15 cellular contexts compared by ENCODE assay signal in the genomic region with DNA sequence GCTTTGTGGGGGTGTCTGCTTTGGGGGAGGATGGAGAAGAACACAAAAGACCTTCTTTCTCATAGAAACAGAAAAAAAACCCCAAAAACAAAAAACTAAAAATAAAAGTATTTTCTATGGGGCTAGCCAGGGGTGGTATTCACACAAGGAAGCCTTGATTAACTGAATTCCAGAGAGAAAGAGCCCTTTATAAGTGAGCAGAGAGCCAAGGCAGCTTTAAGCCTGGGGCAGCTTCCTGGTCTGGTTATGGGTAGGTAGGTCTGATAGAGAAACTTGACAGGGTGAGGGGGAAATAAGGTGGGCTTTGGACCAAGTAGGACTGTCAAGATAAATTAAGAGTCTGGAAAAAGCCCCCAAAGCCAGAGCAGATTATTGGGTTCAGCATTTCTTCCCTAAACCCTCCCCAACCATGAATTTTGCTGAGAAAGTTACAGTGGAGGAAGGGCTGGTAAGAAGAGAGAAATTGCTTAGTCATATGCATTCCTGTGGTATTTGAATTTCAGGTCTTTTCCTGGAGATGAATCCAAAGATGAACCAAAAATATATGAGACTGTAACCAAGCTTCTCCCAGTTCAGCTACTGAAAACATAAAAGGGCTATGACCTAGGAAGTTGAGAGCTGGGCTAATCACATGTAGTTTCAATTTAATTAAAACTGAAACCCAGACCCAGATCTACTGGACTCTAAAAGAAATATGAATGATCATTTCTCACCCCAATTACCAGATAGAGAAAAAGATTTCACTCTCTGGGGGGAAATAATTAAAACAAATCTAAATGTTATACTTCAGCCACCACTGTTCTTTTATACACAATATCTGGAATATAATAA.
DNase-seq lines count a peak whose midpoint lies in the region; ATAC-seq, FAIRE-seq and TF ChIP-seq lines count a peak whose summit lies in the region.
"Had no signal": no experiment of that assay in that cellular context is flagged by ENCODE, and none has a peak within 500 bp of the region (broad histone marks: within the 10 kb centered on the region; RNA-seq: fewer than 3 reads in every experiment).

No MANE protein-coding gene starts in this region.

- no peaks in the 10 kb centered on the region for H3K9me3 ChIP-seq in thyroid gland
- H3K9me3 ChIP-seq in H9 (ENCODE audit: control insufficient read depth, low read depth, low read length), result no peaks in the 10 kb centered on the region

- no peak overlapping the region for H3K4me3 ChIP-seq in thyroid gland (replicated peaks in 1 of 3)

- H2AFZ ChIP-seq in H9 (ENCODE audit: low read length), result no peak overlapping the region

- H3K9me3 Mint-ChIP-seq in H9, result peaks cover 4 to 11% of the 10 kb centered on the region in 2 experiments; a peak in 3 of 5 replicates
- H3K9me3 Mint-ChIP-seq: dendritic cell treated with granulocyte-macrophage colony-stimulating factor and Interleukin-4, amounts not matched to agents 40 ng/mL and 50 ng/mL, for 4 days had no signal

- H3K4ac ChIP-seq in H9 (ENCODE audit: low read depth, low read length), result no peak overlapping the region

- no peak overlapping the region for H2BK20ac ChIP-seq in H9 (ENCODE audit: low read depth, low read length, poor library complexity, severe bottlenecking)

- intact Hi-C loops in thyroid gland (cut with DNase I), result no loop called here

- no peaks in the 10 kb centered on the region for H4K20me1 ChIP-seq in H9 (ENCODE audit: control insufficient read depth, insufficient read depth, insufficient read length)

- no peak for TF ChIP-seq POLR2A in thyroid gland (IDR thresholded peaks at IDR 0.05)

- H3K79me2 ChIP-seq in H9 (ENCODE audit: insufficient read depth, low read length), result no peaks in the 10 kb centered on the region

- no peak overlapping the region for H3K4me2 ChIP-seq in H9 (ENCODE audit: insufficient read depth, insufficient read length, low read length)

- no peaks in the 10 kb centered on the region for H3K27me3 Mint-ChIP-seq in H9 (ENCODE audit: low read depth)

- H4K91ac ChIP-seq in H9 (ENCODE audit: insufficient read length, low read depth, low read length), result no peak overlapping the region

- no peak overlapping the region for H4K8ac ChIP-seq in H9 (replicated peaks; ENCODE audit: insufficient read length, low read depth, low read length)

- H3K79me1 ChIP-seq in H9 (ENCODE audit: insufficient read depth, low read depth, low read length, poor library complexity, severe bottlenecking), result no peaks in the 10 kb centered on the region

- H3K23me2 ChIP-seq in H9 (ENCODE audit: insufficient read length, low read depth, low read length, poor library complexity, severe bottlenecking), result no peaks in the 10 kb centered on the region

- no peak for ATAC-seq in HG02623 (IDR thresholded peaks at IDR 0.05; ENCODE audit: unreplicated experiment)
- ATAC-seq: activated naive CD4-positive, alpha-beta T cell treated with anti-CD3 and anti-CD28 coated beads, Interleukin-2, amount 50 U/mL, for 72 hours had no signal

- no peak overlapping the region for H3T11ph ChIP-seq in H9 (ENCODE audit: low read length)

- no peaks in the 10 kb centered on the region for H3K36me3 ChIP-seq in thyroid gland

- no peak overlapping the region for H2BK12ac ChIP-seq in H9 (ENCODE audit: insufficient read length, low read depth, low read length)

- no peak overlapping the region for H3K4me3 Mint-ChIP-seq in H9
- H3K4me3 Mint-ChIP-seq: dendritic cell treated with granulocyte-macrophage colony-stimulating factor and Interleukin-4, amounts not matched to agents 40 ng/mL and 50 ng/mL, for 4 days; memory B cell had no signal

- no peak overlapping the region for H2BK120ac ChIP-seq in H9 (ENCODE audit: low read depth, low read length, poor library complexity, severe bottlenecking)

- H3K23ac ChIP-seq in H9 (ENCODE audit: insufficient read length, low read depth, low read length), result no peak overlapping the region

- H3K27ac Mint-ChIP-seq in H9, result no peak overlapping the region
- H3K27ac Mint-ChIP-seq: activated naive CD4-positive, alpha-beta T cell treated with anti-CD3 and anti-CD28 coated beads, Interleukin-2, amount 50 U/mL, for 72 hours; dendritic cell treated with granulocyte-macrophage colony-stimulating factor and Interleukin-4, amounts not matched to agents 40 ng/mL and 50 ng/mL, for 4 days; memory B cell had no signal

- TF ChIP-seq CTCF in thyroid gland (IDR thresholded peaks at IDR 0.05) (no peak), H9 (conservative IDR thresholded peaks at IDR 0.05) (no peak)

- no peak overlapping the region for H3K18ac ChIP-seq in H9 (ENCODE audit: insufficient read length, low read depth, low read length)

- H3K4me1 ChIP-seq in thyroid gland, result no peaks in the 10 kb centered on the region
- H3K4me1 ChIP-seq in H9 (ENCODE audit: insufficient read depth, low read length), result no peaks in the 10 kb centered on the region

- H2BK15ac ChIP-seq in H9 (ENCODE audit: low read depth, low read length), result no peak overlapping the region

- H2BK5ac ChIP-seq in H9 (ENCODE audit: insufficient read length, low read length), result no peak overlapping the region

- no peak overlapping the region for H2AK5ac ChIP-seq in H9 (ENCODE audit: insufficient read length, low read length)

- H3K9ac ChIP-seq in H9 (ENCODE audit: extremely low read depth, insufficient read length, low read length), result no peak overlapping the region

- no peak overlapping the region for H3K14ac ChIP-seq in H9 (ENCODE audit: insufficient read depth, low read length)

- H3K36me3 Mint-ChIP-seq in H9 (ENCODE audit: insufficient read depth in 1 of 3, low read depth in 3 of 3), result peaks cover 0 to 9% (median 7%) of the 10 kb centered on the region in 3 experiments; a peak in 3 of 7 replicates
- H3K36me3 Mint-ChIP-seq: memory B cell had no signal

- FAIRE-seq in RCC 7860 (lab: Jason Lieb, UNC), result peak; percentile 60

- peaks cover 3 to 4% of the 10 kb centered on the region in 2 experiments; a peak in 2 of 4 replicates for H3K4me1 Mint-ChIP-seq in H9
- H3K4me1 Mint-ChIP-seq: memory B cell had no signal

- H3K27ac ChIP-seq in thyroid gland (no peak overlapping the region), H9 (ENCODE audit: insufficient read length, low read depth, low read length) (no peak overlapping the region)

- no peak overlapping the region for H3K56ac ChIP-seq in H9 (ENCODE audit: insufficient read length, low read depth, low read length)

- DNase-seq in GM04503 (ENCODE audit: low read depth), result peak; percentile 35
- peak; percentile 50 for DNase-seq in RCC 7860 (ENCODE audit: low spot score)
- peak; percentile 59 for DNase-seq in epidermal melanocyte (ENCODE audit: insufficient read length, low spot score)
- DNase-seq in non-pigmented ciliary epithelial cell (ENCODE audit: low read depth), result peak; percentile 18
- DNase-seq in thyroid gland, result no peak
- no peak for DNase-seq in H9
- no peak for DNase-seq in OCI-M2 (lab: John Stamatoyannopoulos, UW; ENCODE audit: unreplicated experiment)
- DNase-seq: DMS153; head of caudate nucleus; KBM-7; stimulated activated CD4-positive, alpha-beta T cell treated with anti-CD3 and anti-CD28 coated beads, Interleukin-4, amount 100 ng/mL, for 1 hour had no signal

- no peak overlapping the region for H4K5ac ChIP-seq in H9 (ENCODE audit: insufficient read length, low read depth, low read length)

- no peaks in the 10 kb centered on the region for H3K27me3 ChIP-seq in thyroid gland
- H3K27me3 ChIP-seq in H9 (ENCODE audit: insufficient read depth, low read length), result no peaks in the 10 kb centered on the region

Comparison
In these comparisons a context has a peak if more than half of its experiments do, and no peak if none do; other contexts are left out.
1. DNase-seq: peak in GM04503 (single experiment), RCC 7860 (single experiment), epidermal melanocyte (single experiment) and non-pigmented ciliary epithelial cell (single experiment); none in thyroid gland (0 of 2), H9 (single experiment) and OCI-M2 (single experiment).